In the genomic region with DNA sequence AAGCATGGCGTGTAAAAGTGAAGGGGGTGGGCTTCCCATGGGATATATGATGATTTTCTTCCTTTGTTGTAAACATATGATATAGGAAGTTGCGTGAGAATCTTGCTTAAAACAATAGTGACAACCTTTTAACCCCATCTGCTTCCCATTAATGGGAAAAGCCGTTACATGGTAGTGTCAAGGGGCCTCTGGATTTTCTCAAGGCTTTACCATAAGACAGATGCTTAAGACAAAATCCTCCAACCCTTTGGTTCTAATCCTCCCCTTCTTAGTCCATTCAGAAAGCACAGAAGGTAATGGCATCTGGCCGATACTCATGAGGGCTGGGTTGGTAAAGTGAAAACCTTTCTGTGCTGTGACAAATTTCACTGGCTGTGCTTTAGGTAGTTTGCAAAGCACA, we compare ENCODE assay signal across 21 cellular contexts. TPM values are rescaled to one million over a fixed set of nuclear protein-coding genes. Genes with fewer than 3 reads are reported as not detected.
A peak's percentile ranks its signal among the peaks of the same experiment; 100 is the strongest.
DNase-seq lines count a peak whose midpoint lies in the region; ATAC-seq and TF ChIP-seq lines count a peak whose summit lies in the region.
"Had no signal": no experiment of that assay in that cellular context is flagged by ENCODE, and none has a peak within 500 bp of the region (broad histone marks: within the 10 kb centered on the region; RNA-seq: fewer than 3 reads in every experiment).

No MANE protein-coding gene starts in this region.

- peak; percentile 4; the same call in 1 of the 2 replicates for ATAC-seq in IMR-90 (ENCODE audit: low read depth)
- ATAC-seq in GM19023 (IDR thresholded peaks at IDR 0.05; ENCODE audit: unreplicated experiment) = no peak
- ATAC-seq in HG02623 (IDR thresholded peaks at IDR 0.05; ENCODE audit: unreplicated experiment) = no peak

- no peaks in the 10 kb centered on the region for H3K36me3 ChIP-seq in IMR-90 (ENCODE audit: control insufficient read depth, insufficient read depth, low read length)
- H3K36me3 ChIP-seq in adipocyte (ENCODE audit: control insufficient read depth, insufficient read depth, low read length, severe bottlenecking) = no peaks in the 10 kb centered on the region
- H3K36me3 ChIP-seq in stomach = no peaks in the 10 kb centered on the region
- H3K36me3 ChIP-seq: BLaER1 treated with 17β-estradiol and CSF1 and Interleukin-3, amounts not matched to agents 10 nM and 100 nM; left lung; ovary; transverse colon had no signal

- dilution Hi-C loops in IMR-90 (cut with HindIII; ENCODE audit: low sequenced_read_pairs, unreplicated experiment) = no loop called here

- H3K79me1 ChIP-seq in IMR-90 (ENCODE audit: low read depth in 1 of 2, low read length in 2 of 2) = no peaks in the 10 kb centered on the region

- CTCF ChIA-PET in IMR-90 (lab: Yijun Ruan, JAX) = no interaction called here

- TF ChIP-seq POLR2A in IMR-90 (IDR thresholded peaks at IDR 0.05; ENCODE audit: low read depth, low read length) (no peak), stomach (IDR thresholded peaks at IDR 0.05) (no peak)

- 0 out of 4 replicates have a peak overlapping the region, but pooled peaks of 1 of the 2 experiments have one; percentile 25 for H4K8ac ChIP-seq in IMR-90 (ENCODE audit: low read depth in 2 of 2, low read length in 2 of 2)

- intact Hi-C loops in IMR-90 (cut with micrococcal nuclease) (loop anchor here (2.0 to 10.0 kb wide), 2 partner anchors 57 to 605 kb away; no protein-coding TSS in a partner anchor), stomach (cut with DNase I; ENCODE audit: low total_unique reads) (loop anchor here (5.0 to 10.0 kb wide), 3 partner anchors 187 to 605 kb away; no protein-coding TSS in a partner anchor)

- H3K23ac ChIP-seq in IMR-90 (ENCODE audit: low read depth, low read length) = no peak overlapping the region

- H2BK20ac ChIP-seq in IMR-90 (ENCODE audit: low read depth, low read length) = peak overlapping the region; percentile 63; the same call in 1 of the 2 replicates

- H3K9me1 ChIP-seq in IMR-90 (ENCODE audit: insufficient read depth, low read length) = peaks cover 16% of the 10 kb centered on the region

- H2BK120ac ChIP-seq in IMR-90 (ENCODE audit: low read depth, low read length) = peak overlapping the region; percentile 65

- no peaks in the 10 kb centered on the region for H3K27me3 ChIP-seq in IMR-90 (ENCODE audit: control insufficient read depth, insufficient read depth, low read length)
- no peaks in the 10 kb centered on the region for H3K27me3 ChIP-seq in adipocyte (replicated peaks; ENCODE audit: control insufficient read depth, insufficient read depth, low read length)
- no peaks in the 10 kb centered on the region for H3K27me3 ChIP-seq in stomach
- H3K27me3 ChIP-seq: BLaER1 treated with 17β-estradiol and CSF1 and Interleukin-3, amounts not matched to agents 10 nM and 100 nM; left lung; ovary; transverse colon had no signal

- POLR2A ChIA-PET in IMR-90 (lab: Charles Lee; ENCODE audit: unreplicated experiment) = no interaction called here

- H3K18ac ChIP-seq in IMR-90 (ENCODE audit: low read depth, low read length) = peak overlapping the region; percentile 36; the same call in 1 of the 2 replicates

- peak overlapping the region; percentile 23; the same call in 1 of the 3 replicates for H2BK15ac ChIP-seq in IMR-90 (ENCODE audit: low read depth, low read length)

- DNase-seq in IMR-90 (peak; percentile 17), adipocyte (ENCODE audit: low read depth) (peak; percentile 36), fibroblast of pulmonary artery (ENCODE audit: low read depth) (peak; percentile 28), stomach (no peak)
- DNase-seq in activated naive CD4-positive, alpha-beta T cell treated with Interleukin-2 at 50 U/mL for 16 hours = no peak
- DNase-seq: activated CD4-positive, alpha-beta memory T cell treated with anti-CD3 and anti-CD28 coated beads, Interleukin-2, amount 10 ng/mL, durations not matched to agents 7 days and 5 days; activated naive CD8-positive, alpha-beta T cell treated with anti-CD3 and anti-CD28 coated beads, Interleukin-2, amount 10 ng/mL, durations not matched to agents 7 days and 5 days; activated T-cell treated with anti-CD3 and anti-CD28 coated beads, Interleukin-2, amount 50 U/mL, for 48 hours; central memory CD4-positive, alpha-beta T cell; foreskin melanocyte; H9; Kasumi-1; NCI-H2227 treated with DMSO at 0.1 percent for 48 hours; transverse colon had no signal

- H3K4me3 ChIP-seq in IMR-90 (ENCODE audit: insufficient read depth, low read depth, low read length) = no peak overlapping the region
- peak overlapping the region; percentile 38 for H3K4me3 ChIP-seq in adipocyte (ENCODE audit: low read length)
- H3K4me3 ChIP-seq in fibroblast of pulmonary artery (replicated peaks; ENCODE audit: low read depth, low read length) = no peak overlapping the region
- no peak overlapping the region for H3K4me3 ChIP-seq in stomach
- H3K4me3 ChIP-seq: BLaER1 treated with 17β-estradiol and CSF1 and Interleukin-3, amounts not matched to agents 10 nM and 100 nM; left lung; ovary; skin epidermis; transverse colon had no signal

- no peak overlapping the region for H3K4ac ChIP-seq in IMR-90 (ENCODE audit: low read depth, low read length)

- no peak overlapping the region for H4K91ac ChIP-seq in IMR-90 (ENCODE audit: insufficient read depth, low read depth, low read length)

- H3K27ac ChIP-seq in IMR-90 (ENCODE audit: insufficient read depth, low read length) = peak overlapping the region; percentile 61; the same call in 1 of the 2 replicates
- H3K27ac ChIP-seq in stomach = peak overlapping the region in 3 of 5 donors; percentile 19 to 48 (median 21)
- H3K27ac ChIP-seq: transverse colon, VCaP had no signal

- no peak for TF ChIP-seq EP300 in stomach (IDR thresholded peaks at IDR 0.05)

- H2AK5ac ChIP-seq in IMR-90 (ENCODE audit: low read depth, low read length) = no peak overlapping the region

- no peak overlapping the region for H2AFZ ChIP-seq in IMR-90 (replicated peaks; ENCODE audit: low read length, poor library complexity)

- H3K9ac ChIP-seq in IMR-90 (ENCODE audit: low read depth, low read length) (0 out of 2 replicates have a peak overlapping the region, but pooled peaks have one; percentile 48), adipocyte (ENCODE audit: low read length) (peak overlapping the region; percentile 84)
- H3K9ac ChIP-seq: BLaER1 treated with 17β-estradiol and CSF1 and Interleukin-3, amounts not matched to agents 10 nM and 100 nM had no signal

- no peaks in the 10 kb centered on the region for H4K20me1 ChIP-seq in IMR-90 (ENCODE audit: insufficient read depth, low read length)
- H4K20me1 ChIP-seq: BLaER1 treated with 17β-estradiol and CSF1 and Interleukin-3, amounts not matched to agents 10 nM and 100 nM had no signal

- no TSS peak for BruUV-seq in IMR-90 (replicated peaks; lab: Mats Ljungman, UMichigan)

- peak overlapping the region; percentile 10; the same call in 1 of the 2 replicates for H3K4me2 ChIP-seq in IMR-90 (ENCODE audit: low read depth, low read length)

- in situ Hi-C loops in IMR-90 (cut with MboI; ENCODE audit: low sequenced_read_pairs) = loop anchor here (5.0 to 25.0 kb wide), 3 partner anchors 57 to 602 kb away; no protein-coding TSS in a partner anchor

- no peak for TF ChIP-seq RAD21 in IMR-90 (IDR thresholded peaks at IDR 0.05; ENCODE audit: low read length)

- TF ChIP-seq CTCF in IMR-90 (conservative IDR thresholded peaks at IDR 0.05; ENCODE audit: low read depth, low read length) = no peak
- TF ChIP-seq CTCF in fibroblast of pulmonary artery (IDR thresholded peaks at IDR 0.05; ENCODE audit: low read length, missing control alignments) = no peak
- no peak for TF ChIP-seq CTCF in stomach (IDR thresholded peaks at IDR 0.05)

- WGBS in IMR-90 (ENCODE audit: extremely low coverage in 2 of 2, insufficient read length in 1 of 2), 2 experiments = no CpG with 5 or more reads among the region's 4 CpGs
- WGBS in stomach, 5 donors = 71 to 82% (median 74%) methylated on average over 4 of the region's 4 CpGs

- H3K4me1 ChIP-seq in IMR-90 (ENCODE audit: control insufficient read depth, insufficient read depth, low read length) (peaks cover 17% of the 10 kb centered on the region), adipocyte (ENCODE audit: control insufficient read depth, insufficient read depth, low read length) (peaks cover 77% of the 10 kb centered on the region), stomach (peaks cover 0 to 14% (median 7%) of the 10 kb centered on the region in 4 donors)
- H3K4me1 ChIP-seq: transverse colon had no signal

- H3K9me3 ChIP-seq in IMR-90 (ENCODE audit: control insufficient read depth, insufficient read depth, low read length) (no peaks in the 10 kb centered on the region), adipocyte (ENCODE audit: control insufficient read depth, low read length) (no peaks in the 10 kb centered on the region), stomach (no peaks in the 10 kb centered on the region)
- H3K9me3 ChIP-seq: BLaER1 treated with 17β-estradiol and CSF1 and Interleukin-3, amounts not matched to agents 10 nM and 100 nM; left lung; ovary; transverse colon had no signal

- H4K5ac ChIP-seq in IMR-90 (ENCODE audit: low read depth, low read length) = 0 out of 2 replicates have a peak overlapping the region, but pooled peaks have one; percentile 10

- H3K56ac ChIP-seq in IMR-90 (ENCODE audit: extremely low read depth, insufficient read depth, low read length) = no peak overlapping the region

- H2AK9ac ChIP-seq in IMR-90 (replicated peaks; ENCODE audit: low read depth, low read length, poor library complexity) = no peak overlapping the region

- 0 out of 2 replicates have a peak overlapping the region, but pooled peaks have one; percentile 23 for H3K14ac ChIP-seq in IMR-90 (replicated peaks; ENCODE audit: low read depth, low read length)

- peak overlapping the region; percentile 60 for H2BK5ac ChIP-seq in IMR-90 (ENCODE audit: low read depth, low read length, poor library complexity, severe bottlenecking)

TF ChIP-seq in IMR-90, 13 proteins besides CTCF, POLR2A, EP300 and RAD21 (continues in another document):
- no peak for TF ChIP-seq MAZ (IDR thresholded peaks at IDR 0.05; ENCODE audit: borderline replicate concordance, low read depth, low read length)
- no peak for TF ChIP-seq BHLHE40 (IDR thresholded peaks at IDR 0.05; ENCODE audit: low read depth, low read length)
- TF ChIP-seq SMC3 (IDR thresholded peaks at IDR 0.05; ENCODE audit: low read depth, low read length) = no peak
- no peak for TF ChIP-seq RCOR1 (IDR thresholded peaks at IDR 0.05; ENCODE audit: insufficient replicate concordance, low read length)

RNA-seq across cellular contexts. Expression of a gene that starts 25.0 kb away (rescaled TPM):
- total RNA-seq in IMR-90 (2012; rRNA removed) (32.1 and 34.4 TPM in 2 replicates), stomach (10 to 100 TPM in 3 of 5 donors, 1 to 10 TPM in 2; 4.7 to 19.6 (median 16.7) TPM)
- polyA plus RNA-seq in IMR-90 (2012; rRNA removed) (11.4 and 12.9 TPM in 2 replicates), stomach (10 to 100 TPM in 2 of 3 donors, 1 to 10 TPM in 1; 9.4 to 21.2 (median 19.7) TPM)
- polyA plus RNA-seq in IMR-90 (2012; cell fraction: cytosol; rRNA removed) = 3.8 and 5.9 TPM in 2 replicates
- polyA plus RNA-seq in IMR-90 (2012; cell fraction: nucleus; rRNA removed; ENCODE audit: low replicate concordance) = 0.71 and 4.2 TPM in 2 replicates

RNA-seq across cellular contexts. Expression of a gene that starts 25.2 kb away (rescaled TPM):
- 11.1 and 11.3 TPM in 2 replicates for total RNA-seq in IMR-90 (2012; rRNA removed)
- polyA plus RNA-seq in IMR-90 (2012; rRNA removed) = 5.0 and 6.2 TPM in 2 replicates
- polyA plus RNA-seq in IMR-90 (2012; cell fraction: cytosol; rRNA removed) = 2.7 and 3.5 TPM in 2 replicates
- polyA plus RNA-seq in IMR-90 (2012; cell fraction: nucleus; rRNA removed; ENCODE audit: low replicate concordance) = 2.0 and 4.6 TPM in 2 replicates
- 10 to 100 TPM in 2 of 5 donors, 1 to 10 TPM in 3; 6.7 to 51.3 (median 7.8) TPM for total RNA-seq in stomach
- polyA plus RNA-seq in stomach = 10 to 100 TPM in 1 of 3 donors, 1 to 10 TPM in 2; 5.5 to 10.7 (median 7.4) TPM

Comparison
In these comparisons a context has a peak if more than half of its experiments do, and no peak if none do; other contexts are left out.
1. DNase-seq: peak in IMR-90 (single experiment), adipocyte (single experiment) and fibroblast of pulmonary artery (single experiment); none in stomach (single experiment) and activated naive CD4-positive, alpha-beta T cell treated with Interleukin-2 at 50 U/mL for 16 hours (single experiment).